Comparison of ENCODE assay signal across 8 cellular contexts in genomic region chr6:154733610-154734379, GRCh38. TPM values are rescaled to one million over a fixed set of nuclear protein-coding genes. Genes with fewer than 3 reads are reported as not detected.
DNase-seq lines count a peak whose midpoint lies in the region; ATAC-seq and TF ChIP-seq lines count a peak whose summit lies in the region.

No MANE protein-coding gene starts in this region.

- no peaks in the 10 kb centered on the region for H3K9me3 ChIP-seq in CD4-positive, CD25-positive, alpha-beta regulatory T cell (ENCODE audit: control insufficient read depth in 2 of 2, low read length in 2 of 2)
- no peaks in the 10 kb centered on the region for H3K9me3 ChIP-seq in right lobe of liver

- ATAC-seq in CD4-positive, CD25-positive, alpha-beta regulatory T cell (ENCODE audit: low read depth in 2 of 2) = peak; percentile 76 to 82
- ATAC-seq in GM19452 (IDR thresholded peaks at IDR 0.05; ENCODE audit: unreplicated experiment) = peak; percentile 65
- peak; percentile 47 for ATAC-seq in HG03575 (IDR thresholded peaks at IDR 0.05; ENCODE audit: extremely low read depth, insufficient number of reproducible peaks, low FRiP score, unreplicated experiment)
- ATAC-seq in right lobe of liver = peak; percentile 93 to 97 (median 96)

- peak overlapping the region; percentile 83 for H3K4me3 ChIP-seq in CD4-positive, CD25-positive, alpha-beta regulatory T cell (ENCODE audit: low read depth, low read length)
- H3K4me3 ChIP-seq in dorsolateral prefrontal cortex (peak overlapping the region; percentile 55 to 100 (median 92)), right lobe of liver (peak overlapping the region; percentile 85 to 99 (median 98))

- CTCF ChIA-PET in activated CD4-positive, alpha-beta memory T cell treated with anti-CD3 and anti-CD28 coated beads for 36 hours (lab: Charles Lee) = interaction anchor here (0.8 to 1.3 kb wide), 5 partner anchors 12 to 73 kb away, joined by 3 to 6 read pairs (median 4); no protein-coding TSS in a partner anchor

- peak; percentile 90 for TF ChIP-seq POLR2A in right lobe of liver (IDR thresholded peaks at IDR 0.05)

- H3K27me3 ChIP-seq in CD4-positive, CD25-positive, alpha-beta regulatory T cell (ENCODE audit: control insufficient read depth, insufficient read depth, low read length) = no peaks in the 10 kb centered on the region
- H3K27me3 ChIP-seq in dorsolateral prefrontal cortex (no peaks in the 10 kb centered on the region), right lobe of liver (no peaks in the 10 kb centered on the region)

- no peaks in the 10 kb centered on the region for H3K36me3 ChIP-seq in CD4-positive, CD25-positive, alpha-beta regulatory T cell (ENCODE audit: control insufficient read depth, insufficient read depth, low read length)
- H3K36me3 ChIP-seq in right lobe of liver = no peaks in the 10 kb centered on the region

- POLR2A ChIA-PET in activated CD4-positive, alpha-beta memory T cell treated with anti-CD3 and anti-CD28 coated beads for 36 hours (lab: Charles Lee) = interaction anchor here (1.3 kb wide), 2 partner anchors 10 to 40 kb away, joined by 3 to 9 read pairs; no protein-coding TSS in a partner anchor

- intact Hi-C loops in activated CD4-positive, alpha-beta memory T cell treated with anti-CD3 and anti-CD28 coated beads for 36 hours (cut with micrococcal nuclease) = loop anchor here (1.0 to 10.0 kb wide), 9 partner anchors 40 to 1751 kb away; partner anchors contain the start of genes FBXO5 and TFB1M
- intact Hi-C loops in dorsolateral prefrontal cortex (cut with DNase I) = loop anchor here (1.0 to 10.0 kb wide), 6 partner anchors 56 to 581 kb away; no protein-coding TSS in a partner anchor
- intact Hi-C loops in right lobe of liver (cut with DNase I) = no loop called here

- peaks cover 27 to 56% (median 39%) of the 10 kb centered on the region in 4 donors for H3K4me1 Mint-ChIP-seq in CD4-positive, CD25-positive, alpha-beta regulatory T cell
- H3K4me1 Mint-ChIP-seq in activated CD4-positive, alpha-beta memory T cell treated with anti-CD3 and anti-CD28 coated beads for 36 hours (ENCODE audit: low read depth) = peaks cover 41% of the 10 kb centered on the region

- peaks cover 5% of the 10 kb centered on the region for H3K27me3 Mint-ChIP-seq in CD4-positive, CD25-positive, alpha-beta regulatory T cell
- H3K27me3 Mint-ChIP-seq in activated CD4-positive, alpha-beta memory T cell treated with anti-CD3 and anti-CD28 coated beads for 36 hours = no peaks in the 10 kb centered on the region

- peak overlapping the region; percentile 94 to 98 (median 98) for H3K27ac Mint-ChIP-seq in CD4-positive, CD25-positive, alpha-beta regulatory T cell
- H3K27ac Mint-ChIP-seq in activated CD4-positive, alpha-beta memory T cell treated with anti-CD3 and anti-CD28 coated beads for 36 hours = peak overlapping the region; percentile 84

- no peaks in the 10 kb centered on the region for H3K9me3 Mint-ChIP-seq in CD4-positive, CD25-positive, alpha-beta regulatory T cell
- no peaks in the 10 kb centered on the region for H3K9me3 Mint-ChIP-seq in activated CD4-positive, alpha-beta memory T cell treated with anti-CD3 and anti-CD28 coated beads for 36 hours

- H3K4me3 Mint-ChIP-seq in CD4-positive, CD25-positive, alpha-beta regulatory T cell = peak overlapping the region; percentile 91 to 92 (median 92)
- H3K4me3 Mint-ChIP-seq in activated CD4-positive, alpha-beta memory T cell treated with anti-CD3 and anti-CD28 coated beads for 36 hours = peak overlapping the region; percentile 85

- DNase-seq in CD4-positive, CD25-positive, alpha-beta regulatory T cell = peak; percentile 86 to 95 (median 91)
- DNase-seq in NCI-H82 (lab: John Stamatoyannopoulos, UW) (peak; percentile 97), dorsolateral prefrontal cortex (peak; percentile 88 to 97 (median 96)), right lobe of liver (peak; percentile 98 to 99 (median 99))
- peak; percentile 94 for DNase-seq in activated CD4-positive, alpha-beta memory T cell treated with anti-CD3 and anti-CD28 coated beads for 36 hours
- peak; percentile 91 for DNase-seq in stimulated activated CD4-positive, alpha-beta T cell treated with anti-CD3 and anti-CD28 coated beads, Interleukin-4, amount 100 ng/mL, for 24 hours

- 0% methylated on average over 4 of the region's 73 CpGs for WGBS in right lobe of liver (ENCODE audit: insufficient coverage, low coverage, low lambda C conversion rate, missing lambda C conversion rate)

- peaks cover 47% of the 10 kb centered on the region for H3K4me1 ChIP-seq in CD4-positive, CD25-positive, alpha-beta regulatory T cell (ENCODE audit: control insufficient read depth, insufficient read depth, low read length, poor library complexity, severe bottlenecking)
- peaks cover 0 to 16% (median 4%) of the 10 kb centered on the region in 4 donors for H3K4me1 ChIP-seq in right lobe of liver

- H3K27ac ChIP-seq in CD4-positive, CD25-positive, alpha-beta regulatory T cell (ENCODE audit: insufficient read depth, low read length, poor library complexity, severe bottlenecking) = peak overlapping the region; percentile 96
- H3K27ac ChIP-seq in dorsolateral prefrontal cortex = peak overlapping the region; percentile 95 to 100 (median 100)
- peak overlapping the region; percentile 96 to 100 (median 99) for H3K27ac ChIP-seq in right lobe of liver

- peaks cover 9% of the 10 kb centered on the region for H3K36me3 Mint-ChIP-seq in CD4-positive, CD25-positive, alpha-beta regulatory T cell
- H3K36me3 Mint-ChIP-seq in activated CD4-positive, alpha-beta memory T cell treated with anti-CD3 and anti-CD28 coated beads for 36 hours = peaks cover 9% of the 10 kb centered on the region

- TF ChIP-seq CTCF in dorsolateral prefrontal cortex (IDR thresholded peaks at IDR 0.05 in 54 of 56, conservative IDR thresholded peaks at IDR 0.05 in 2 of 56; ENCODE audit: low read depth in 1 of 56, partially characterized antibody in 56 of 56) (peak in 10 of 56 donors; percentile 3 to 44 (median 20)), right lobe of liver (IDR thresholded peaks at IDR 0.05) (no peak)

RNA-seq across cellular contexts. Expression of gene SCAF8, which starts 0.6 kb away (rescaled TPM):
- total RNA-seq in CD4-positive, CD25-positive, alpha-beta regulatory T cell = 72.0 TPM
- 10 to 100 TPM; 13.7 to 16.0 (median 14.8) TPM for polyA plus RNA-seq in CD4-positive, CD25-positive, alpha-beta regulatory T cell
- 10 to 100 TPM; 30.1 to 31.7 TPM for total RNA-seq in activated CD4-positive, alpha-beta memory T cell treated with anti-CD3 and anti-CD28 coated beads for 36 hours
- total RNA-seq in dorsolateral prefrontal cortex (10 to 100 TPM; 46.7 to 79.8 (median 61.4) TPM), right lobe of liver (10 to 100 TPM; 12.7 to 17.2 (median 14.3) TPM)

Comparison
In these comparisons a context has a peak if more than half of its experiments do, and no peak if none do; other contexts are left out.
1. Peak in every context shown above with its lines: DNase-seq, ATAC-seq, H3K4me3 ChIP-seq and H3K27ac ChIP-seq.
2. intact Hi-C loops: an anchor here in activated CD4-positive, alpha-beta memory T cell treated with anti-CD3 and anti-CD28 coated beads for 36 hours (1.0 to 10.0 kb wide) and dorsolateral prefrontal cortex (1.0 to 10.0 kb wide); none called in right lobe of liver.